Comparison of ENCODE assay signal across 27 cellular contexts in genomic region chr5:41452506-41452905, GRCh38.
"Had no signal": no experiment of that assay in that cellular context is flagged by ENCODE, and none has a peak within 500 bp of the region (broad histone marks: within the 10 kb centered on the region; RNA-seq: fewer than 3 reads in every experiment).

No MANE protein-coding gene starts in this region.

- H3K27me3 ChIP-seq: stomach, suprapubic skin, testis, thyroid gland, tibial artery, tibial nerve, transverse colon, upper lobe of left lung, upper lobe of right lung, uterus, vagina had no signal

- DNase-seq: stimulated activated CD4-positive, alpha-beta T cell treated with anti-CD3 and anti-CD28 coated beads, Interleukin-2, amount 100 ng/mL, for 48 hours; stimulated activated CD4-positive, alpha-beta T cell treated with anti-CD3 and anti-CD28 coated beads, Interleukin-4, amount 100 ng/mL, for 1 hour; stimulated activated CD4-positive, alpha-beta T cell treated with anti-CD3 and anti-CD28 coated beads, Interleukin-4, amount 100 ng/mL, for 24 hours; stimulated activated CD4-positive, alpha-beta T cell treated with anti-CD3 and anti-CD28 coated beads, Interleukin-4, amount 100 ng/mL, for 4 hours; stimulated activated CD8-positive, alpha-beta memory T cell treated with anti-CD3 and anti-CD28 coated beads, Interleukin-4, amount 100 ng/mL, for 48 hours; stimulated activated naive B cell treated with anti-CD40 and anti-IgM and Interleukin-4, amounts not matched to agents 10 μg/mL and 1 μg/mL and 100 μg/mL, for 72 hours; stimulated activated naive CD4-positive, alpha-beta T cell; stimulated activated naive CD4-positive, alpha-beta T cell treated with Interleukin-2 at 50 U/mL for 16 hours; stimulated activated naive CD8-positive, alpha-beta T cell treated with anti-CD3 and anti-CD28 coated beads, Interleukin-15, amount 100 ng/mL, for 72 hours; stimulated activated naive CD8-positive, alpha-beta T cell treated with anti-CD3 and anti-CD28 coated beads, Interleukin-15, Interleukin-2, amounts not matched to agents 100 U/mL and 50 U/mL, for 24 hours; stomach; substantia nigra; testis; thyroid gland; tibial artery; transverse colon; trophoblast cell; upper lobe of left lung; upper lobe of right lung; uterus had no signal

- H3K36me3 ChIP-seq: stomach, suprapubic skin, thoracic aorta, thyroid gland, tibial artery, tibial nerve, transverse colon, upper lobe of left lung, upper lobe of right lung, uterus, vagina had no signal

- H3K4me3 ChIP-seq: stomach, suprapubic skin, testis, thoracic aorta, thyroid gland, tibial artery, tibial nerve, transverse colon, upper lobe of left lung, upper lobe of right lung, uterus, vagina had no signal

- H3K9me3 ChIP-seq: stomach, suprapubic skin, testis, thoracic aorta, thyroid gland, tibial artery, tibial nerve, transverse colon, upper lobe of left lung, upper lobe of right lung, uterus, vagina had no signal

- H3K4me1 ChIP-seq: stomach, suprapubic skin, testis, thyroid gland, tibial artery, tibial nerve, transverse colon, upper lobe of left lung, upper lobe of right lung, uterus, vagina had no signal

- FAIRE-seq: urothelium cell line had no signal

- H3K27ac ChIP-seq: stomach, suprapubic skin, testis, thoracic aorta, thyroid gland, tibial artery, tibial nerve, transverse colon, upper lobe of left lung, upper lobe of right lung, uterus, vagina had no signal

- ATAC-seq: stimulated activated effector memory CD8-positive, alpha-beta T cell treated with anti-CD3 and anti-CD28 coated beads, Interleukin-12 subunit alpha, Interleukin-12 subunit beta, amount 100 ng/mL, for 72 hours; stimulated activated memory B cell treated with anti-CD40 and anti-IgM and Interleukin-4, amounts not matched to agents 10 μg/mL and 1 μg/mL and 100 μg/mL, for 72 hours; stimulated activated naive B cell treated with anti-CD40 and anti-IgM and Interleukin-4, amounts not matched to agents 10 μg/mL and 1 μg/mL and 100 μg/mL, for 72 hours; stimulated activated naive CD8-positive, alpha-beta T cell treated with anti-CD3 and anti-CD28 coated beads, Interleukin-15, amount 100 ng/mL, for 72 hours; stimulated activated naive CD8-positive, alpha-beta T cell treated with anti-CD3 and anti-CD28 coated beads, Interleukin-15, Interleukin-2, amounts not matched to agents 100 U/mL and 50 U/mL, for 24 hours; upper lobe of right lung had no signal
